Comparison of ENCODE assay signal across 8 cellular contexts in the genomic region with DNA sequence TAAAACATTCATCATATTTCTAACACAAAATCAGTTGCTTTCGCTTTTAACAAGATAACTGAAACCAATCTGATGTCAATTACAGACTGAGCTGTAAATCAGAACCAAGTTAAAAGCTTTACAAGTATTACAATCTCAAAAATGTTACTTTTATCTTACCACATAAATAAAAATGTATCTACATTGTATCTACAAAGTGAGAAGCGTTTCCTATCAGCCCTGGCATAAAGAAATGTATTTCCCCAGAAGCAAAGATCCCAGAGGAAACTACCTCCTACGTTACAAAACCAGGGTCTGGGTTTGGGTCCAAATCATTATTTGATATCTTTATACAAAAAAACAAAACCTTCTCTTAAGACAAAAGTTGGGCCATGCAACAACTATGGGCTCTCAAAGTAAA. TPM values are rescaled to one million over a fixed set of nuclear protein-coding genes. Genes with fewer than 3 reads are reported as not detected.
DNase-seq lines count a peak whose midpoint lies in the region; ATAC-seq and TF ChIP-seq lines count a peak whose summit lies in the region.

No MANE protein-coding gene starts in this region.

- no peak for ATAC-seq in HG03354 (IDR thresholded peaks at IDR 0.05; ENCODE audit: poor library complexity, severe bottlenecking, unreplicated experiment)

- H3K9me3 ChIP-seq in CD8-positive, alpha-beta memory T cell (ENCODE audit: low read length): no peaks in the 10 kb centered on the region
- H3K9me3 ChIP-seq in SU-DHL-6 (ENCODE audit: insufficient read depth, low read length) (no peaks in the 10 kb centered on the region), esophagus squamous epithelium (no peaks in the 10 kb centered on the region), parathyroid adenoma (ENCODE audit: control insufficient read depth, low read length) (no peaks in the 10 kb centered on the region)

- peak overlapping the region; percentile 57 to 91 (median 88) for H3K4me3 Mint-ChIP-seq in CD8-positive, alpha-beta memory T cell

- no peaks in the 10 kb centered on the region for H3K9me2 ChIP-seq in SU-DHL-6 (replicated peaks; ENCODE audit: insufficient read depth, low read length)

- no peak for TF ChIP-seq POLR2A in esophagus squamous epithelium (IDR thresholded peaks at IDR 0.05)

- POLR2A ChIA-PET in CD8-positive, alpha-beta memory T cell (lab: Charles Lee): no interaction called here

- H3K9ac ChIP-seq in SU-DHL-6 (ENCODE audit: low read length) (no peak overlapping the region), parathyroid adenoma (no peak overlapping the region)

- no peaks in the 10 kb centered on the region for H3K9me3 Mint-ChIP-seq in CD8-positive, alpha-beta memory T cell

- 15 to 20% methylated on average over 3 of the region's 3 CpGs for WGBS in esophagus squamous epithelium, 2 donors

- no peaks in the 10 kb centered on the region for H3K27me3 ChIP-seq in CD8-positive, alpha-beta memory T cell (ENCODE audit: insufficient read depth, low read length, poor library complexity, severe bottlenecking)
- no peaks in the 10 kb centered on the region for H3K27me3 ChIP-seq in SU-DHL-6 (ENCODE audit: low read length)
- H3K27me3 ChIP-seq in esophagus squamous epithelium: no peaks in the 10 kb centered on the region
- no peaks in the 10 kb centered on the region for H3K27me3 ChIP-seq in parathyroid adenoma (ENCODE audit: control insufficient read depth, insufficient read depth, low read length)

- H4K20me1 ChIP-seq in SU-DHL-6 (ENCODE audit: low read depth, low read length): peaks cover 44% of the 10 kb centered on the region

- no peaks in the 10 kb centered on the region for H3K36me3 ChIP-seq in CD8-positive, alpha-beta memory T cell (ENCODE audit: insufficient read depth, low read length)
- H3K36me3 ChIP-seq in SU-DHL-6 (ENCODE audit: low read length) (no peaks in the 10 kb centered on the region), esophagus squamous epithelium (no peaks in the 10 kb centered on the region), parathyroid adenoma (ENCODE audit: control insufficient read depth, insufficient read depth, low read length) (no peaks in the 10 kb centered on the region)

- H2AFZ ChIP-seq in SU-DHL-6 (ENCODE audit: low read depth, low read length, severe bottlenecking) (no peak overlapping the region), parathyroid adenoma (no peak overlapping the region)

- H3K4me2 ChIP-seq in SU-DHL-6 (ENCODE audit: low read depth, low read length, poor library complexity, severe bottlenecking) (peak overlapping the region; percentile 2), parathyroid adenoma (ENCODE audit: low read length) (peak overlapping the region; percentile 44)

- peaks cover 63% of the 10 kb centered on the region for H3K79me2 ChIP-seq in SU-DHL-6 (ENCODE audit: insufficient read depth, low read length)
- peaks cover 11% of the 10 kb centered on the region for H3K79me2 ChIP-seq in parathyroid adenoma

- TF ChIP-seq CTCF in SU-DHL-6 (IDR thresholded peaks at IDR 0.05; ENCODE audit: insufficient read depth, low read length, poor library complexity, severe bottlenecking): no peak
- TF ChIP-seq CTCF in esophagus squamous epithelium (IDR thresholded peaks at IDR 0.05): no peak
- TF ChIP-seq CTCF in parathyroid adenoma (IDR thresholded peaks at IDR 0.05): no peak

- peaks cover 0 to 5% (median 0%) of the 10 kb centered on the region in 3 donors for H3K36me3 Mint-ChIP-seq in CD8-positive, alpha-beta memory T cell

- CTCF ChIA-PET in CD8-positive, alpha-beta memory T cell (lab: Charles Lee): interaction anchor here (0.7 kb wide), 1 partner anchor 10 kb away, joined by 3 read pairs; no protein-coding TSS in a partner anchor

- H3K4me1 ChIP-seq in CD8-positive, alpha-beta memory T cell (ENCODE audit: insufficient read depth, low read length): peaks cover 21% of the 10 kb centered on the region
- H3K4me1 ChIP-seq in esophagus squamous epithelium (peaks cover 27 to 79% (median 50%) of the 10 kb centered on the region in 3 donors), parathyroid adenoma (peaks cover 3% of the 10 kb centered on the region)

- no peak overlapping the region for H3K27ac ChIP-seq in CD8-positive, alpha-beta memory T cell (ENCODE audit: low read depth, low read length)
- no peak overlapping the region for H3K27ac ChIP-seq in SU-DHL-6 (ENCODE audit: low read depth, low read length)
- peak overlapping the region; percentile 97 to 100 (median 100) for H3K27ac ChIP-seq in esophagus squamous epithelium
- no peak overlapping the region for H3K27ac ChIP-seq in parathyroid adenoma

- intact Hi-C loops in esophagus squamous epithelium (cut with DNase I): loop anchor here (10.0 kb wide), 1 partner anchor 97 kb away; no protein-coding TSS in a partner anchor

- H3K4me1 Mint-ChIP-seq in CD8-positive, alpha-beta memory T cell: peaks cover 51 to 66% (median 65%) of the 10 kb centered on the region in 3 donors

- H3F3A ChIP-seq in SU-DHL-6 (ENCODE audit: insufficient read depth): peaks cover 22% of the 10 kb centered on the region

- DNase-seq in CD8-positive, alpha-beta memory T cell: peak in 2 of 5 donors; percentile 2 to 56
- DNase-seq in esophagus squamous epithelium (lab: John Stamatoyannopoulos, UW) (no peak), NCI-H1417 treated with DMSO at 0.1 percent for 48 hours (lab: John Stamatoyannopoulos, UW) (no peak), C1 segment of cervical spinal cord (lab: John Stamatoyannopoulos, UW) (no peak), SHP77 treated with DMSO at 0.1 percent for 48 hours (lab: John Stamatoyannopoulos, UW) (no peak)

- H3K27me3 Mint-ChIP-seq in CD8-positive, alpha-beta memory T cell: no peaks in the 10 kb centered on the region

- H3K27ac Mint-ChIP-seq in CD8-positive, alpha-beta memory T cell: peak overlapping the region; percentile 59 to 99 (median 94)

- peak overlapping the region; percentile 36 for H3K4me3 ChIP-seq in CD8-positive, alpha-beta memory T cell (ENCODE audit: low read length)
- H3K4me3 ChIP-seq in SU-DHL-6 (ENCODE audit: insufficient read depth, low read length, poor library complexity, severe bottlenecking): no peak overlapping the region
- peak overlapping the region; percentile 81 to 100 (median 94) for H3K4me3 ChIP-seq in esophagus squamous epithelium
- peak overlapping the region; percentile 39 for H3K4me3 ChIP-seq in parathyroid adenoma (ENCODE audit: low read depth, low read length)

RNA-seq across cellular contexts. Expression of a gene that starts 2.6 kb away (rescaled TPM):
- total RNA-seq in CD8-positive, alpha-beta memory T cell: 10 to 100 TPM; 14.8 to 14.9 TPM
- 2.2 TPM for polyA plus RNA-seq in CD8-positive, alpha-beta memory T cell
- total RNA-seq in esophagus squamous epithelium: 10 to 100 TPM; 16.4 to 36.2 (median 24.6) TPM

Comparison
In these comparisons a context has a peak if more than half of its experiments do, and no peak if none do; other contexts are left out.
1. H3K27ac ChIP-seq: peak in esophagus squamous epithelium (4 of 4); none in CD8-positive, alpha-beta memory T cell (single experiment), SU-DHL-6 (single experiment) and parathyroid adenoma (single experiment).